Comparison of ENCODE assay signal across 8 cellular contexts in the genomic region with DNA sequence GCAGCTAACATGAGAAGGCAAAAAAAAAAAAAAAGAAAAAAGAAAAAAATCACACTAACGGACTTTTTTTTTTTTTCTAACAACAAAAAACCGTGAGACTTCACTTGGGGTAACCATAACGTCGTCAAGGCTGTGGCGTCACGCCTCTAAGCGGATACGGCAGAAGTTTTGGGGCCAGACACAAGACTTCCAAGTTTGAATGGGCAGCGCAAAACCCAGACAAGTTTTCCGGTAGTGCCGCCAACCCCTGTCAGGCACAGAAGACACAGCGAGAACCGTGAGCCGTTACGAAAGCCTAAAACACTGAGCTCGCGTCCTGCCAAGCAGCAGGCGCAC. TPM values are rescaled to one million over a fixed set of nuclear protein-coding genes. Genes with fewer than 3 reads are reported as not detected.
DNase-seq lines count a peak whose midpoint lies in the region; ATAC-seq and TF ChIP-seq lines count a peak whose summit lies in the region.

No MANE protein-coding gene starts in this region.

- H3K4me1 Mint-ChIP-seq in endothelial cell (ENCODE audit: unreplicated experiment): peaks cover 15% of the 10 kb centered on the region

- ATAC-seq in GM18511 (IDR thresholded peaks at IDR 0.05; ENCODE audit: unreplicated experiment) (peak; percentile 43), HG02642 (IDR thresholded peaks at IDR 0.05; ENCODE audit: poor library complexity, unreplicated experiment) (peak; percentile 39), RWPE2 (ENCODE audit: low read depth) (peak; percentile 21), omental fat pad (ENCODE audit: low FRiP score) (peak; percentile 55)

- H3K4me3 Mint-ChIP-seq in endothelial cell (ENCODE audit: unreplicated experiment): peak overlapping the region; percentile 97

- H3K9me3 Mint-ChIP-seq in endothelial cell (ENCODE audit: unreplicated experiment): no peaks in the 10 kb centered on the region

- H3K27me3 Mint-ChIP-seq in endothelial cell (ENCODE audit: unreplicated experiment): peaks cover 3% of the 10 kb centered on the region

- peak overlapping the region; percentile 87 for H3K27ac ChIP-seq in RWPE2 (ENCODE audit: poor library complexity, severe bottlenecking)

- DNase-seq in RWPE2 (ENCODE audit: low spot score): no peak
- DNase-seq in endothelial cell (ENCODE audit: low spot score): no peak
- DNase-seq in omental fat pad (ENCODE audit: low spot score): no peak
- no peak for DNase-seq in GF-D8 (lab: John Stamatoyannopoulos, UW)
- DNase-seq in NCI-H2107 treated with DMSO at 0.1 percent for 48 hours (lab: John Stamatoyannopoulos, UW; ENCODE audit: unreplicated experiment): no peak
- DNase-seq in 8988T: no peak

- H3K36me3 Mint-ChIP-seq in endothelial cell (ENCODE audit: low read depth, unreplicated experiment): peaks cover 12% of the 10 kb centered on the region

- peak overlapping the region; percentile 89 for H3K4me3 ChIP-seq in RWPE2 (ENCODE audit: severe bottlenecking)

- peaks cover 19% of the 10 kb centered on the region for H3K4me1 ChIP-seq in RWPE2 (ENCODE audit: insufficient read depth, poor library complexity, severe bottlenecking)

- H3K27ac Mint-ChIP-seq in endothelial cell (ENCODE audit: unreplicated experiment): peak overlapping the region; percentile 95

- no peaks in the 10 kb centered on the region for H3K27me3 ChIP-seq in RWPE2 (ENCODE audit: insufficient read depth, poor library complexity, severe bottlenecking)

- H3K36me3 ChIP-seq in RWPE2 (ENCODE audit: low read depth): peaks cover 19% of the 10 kb centered on the region

- TF ChIP-seq CTCF in RWPE2 (IDR thresholded peaks at IDR 0.05; ENCODE audit: poor library complexity, severe bottlenecking): no peak
- TF ChIP-seq CTCF in endothelial cell (IDR thresholded peaks at IDR 0.05; ENCODE audit: unreplicated experiment): no peak
- TF ChIP-seq CTCF in omental fat pad (IDR thresholded peaks at IDR 0.05): no peak

- no peaks in the 10 kb centered on the region for H3K9me3 ChIP-seq in RWPE2 (ENCODE audit: severe bottlenecking)

RNA-seq across cellular contexts. Expression of a gene that starts 0.6 kb away (rescaled TPM):
- total RNA-seq in endothelial cell (ENCODE audit: unreplicated experiment) (69.8 TPM), omental fat pad (10 to 100 TPM; 25.5 to 35.2 (median 30.5) TPM)
